1 cellular context compared by ENCODE assay signal in the genomic region with DNA sequence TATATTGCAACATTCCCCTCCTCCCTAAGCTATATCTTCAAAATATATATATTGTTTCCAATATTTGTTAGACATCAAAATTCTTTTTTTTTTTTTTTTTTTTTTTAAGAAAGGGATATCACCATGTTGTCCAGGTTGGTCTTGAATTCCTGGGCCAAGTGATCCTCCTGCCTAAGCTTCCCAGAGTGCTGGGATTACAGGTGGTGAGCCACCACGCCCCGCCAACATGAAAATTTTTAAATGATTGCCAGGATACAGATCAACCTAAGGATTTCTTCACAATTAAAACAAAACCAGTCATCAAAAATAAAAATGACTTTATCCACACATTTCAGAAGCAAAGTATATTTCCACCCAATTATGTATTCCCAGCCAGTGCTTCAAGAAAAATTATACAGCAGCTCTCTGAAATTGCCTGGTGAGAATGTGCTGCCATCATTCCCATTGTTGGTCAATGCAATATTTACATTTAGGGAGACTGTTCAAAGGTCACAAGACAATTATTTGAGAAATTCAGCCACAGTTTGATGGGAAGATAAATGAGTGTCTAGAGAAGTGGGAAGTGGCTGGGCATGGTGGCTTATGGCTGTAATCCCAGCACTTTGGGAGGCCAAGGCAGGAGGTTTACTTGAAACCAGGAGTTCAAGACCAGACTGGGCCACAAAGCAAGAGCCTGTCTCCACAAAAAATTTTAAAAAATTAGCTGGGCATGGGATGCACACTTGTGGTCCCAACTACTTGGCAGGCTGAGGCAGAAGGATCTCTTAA.
TF ChIP-seq lines count a peak whose summit lies in the region.

No MANE protein-coding gene starts in this region.

TF ChIP-seq in A549, 52 proteins besides CTCF, POLR2A, EP300 and RAD21 (continued from another document):
- TF ChIP-seq KDM1A (IDR thresholded peaks at IDR 0.05; ENCODE audit: low read depth) (no peak), FOXS1 (CRISPR knock-in tag; IDR thresholded peaks at IDR 0.05) (peak; percentile 93), HOXB5 (CRISPR knock-in tag; IDR thresholded peaks at IDR 0.05) (peak; percentile 99), ATOH8 (CRISPR knock-in tag; IDR thresholded peaks at IDR 0.05; ENCODE audit: low read depth) (peak; percentile 70), EHMT2 (IDR thresholded peaks at IDR 0.05; ENCODE audit: low read depth) (no peak), PHF8 (IDR thresholded peaks at IDR 0.05; ENCODE audit: borderline replicate concordance, low read depth) (no peak), CEBPB (IDR thresholded peaks at IDR 0.05) (peak; percentile 92 to 99), NR3C1 (IDR thresholded peaks at IDR 0.05) (no peak), NPAS2 (CRISPR knock-in tag; IDR thresholded peaks at IDR 0.05; ENCODE audit: borderline replicate concordance) (no peak), CHD4 (IDR thresholded peaks at IDR 0.05; ENCODE audit: borderline replicate concordance) (no peak), MYC (IDR thresholded peaks at IDR 0.05; ENCODE audit: borderline replicate concordance, low read length) (no peak), ZC3H11A (IDR thresholded peaks at IDR 0.05) (no peak), BHLHE40 (IDR thresholded peaks at IDR 0.05; ENCODE audit: low read depth, low read length) (no peak), RFX5 (IDR thresholded peaks at IDR 0.05) (no peak), POLR2AphosphoS2 (conservative IDR thresholded peaks at IDR 0.05; ENCODE audit: low read length) (no peak), HOXA7 (CRISPR knock-in tag; IDR thresholded peaks at IDR 0.05) (no peak), ZFP36 (IDR thresholded peaks at IDR 0.05; ENCODE audit: borderline replicate concordance, partially characterized antibody) (no peak), ZSCAN20 (CRISPR knock-in tag; IDR thresholded peaks at IDR 0.05) (0 out of 2 replicates have a peak, but pooled peaks have one; percentile 47), SREBF2 (IDR thresholded peaks at IDR 0.05) (no peak), CBX8 (IDR thresholded peaks at IDR 0.05) (no peak), FOSB (CRISPR knock-in tag; IDR thresholded peaks at IDR 0.05) (peak; percentile 34; the same call in 1 of the 2 replicates), FOSL2 (IDR thresholded peaks at IDR 0.05) (no peak), FOSL2 (CRISPR knock-in tag; IDR thresholded peaks at IDR 0.05) (peak; percentile 87), MAFK (IDR thresholded peaks at IDR 0.05; ENCODE audit: partially characterized antibody) (peak; percentile 76), TP53 (CRISPR knock-in tag; IDR thresholded peaks at IDR 0.05) (peak; percentile 43; the same call in 1 of the 2 replicates), SMC3 (IDR thresholded peaks at IDR 0.05) (peak; percentile 77), CHD2 (IDR thresholded peaks at IDR 0.05; ENCODE audit: low read length, partially characterized antibody) (peak; percentile 35), JUNB (IDR thresholded peaks at IDR 0.05) (peak; percentile 77), ESRRA (IDR thresholded peaks at IDR 0.05; ENCODE audit: borderline replicate concordance, low read length) (no peak; the same call in 1 of the 2 replicates), HEYL (CRISPR knock-in tag; IDR thresholded peaks at IDR 0.05) (peak; percentile 63)
- TF ChIP-seq, protein P1, sequence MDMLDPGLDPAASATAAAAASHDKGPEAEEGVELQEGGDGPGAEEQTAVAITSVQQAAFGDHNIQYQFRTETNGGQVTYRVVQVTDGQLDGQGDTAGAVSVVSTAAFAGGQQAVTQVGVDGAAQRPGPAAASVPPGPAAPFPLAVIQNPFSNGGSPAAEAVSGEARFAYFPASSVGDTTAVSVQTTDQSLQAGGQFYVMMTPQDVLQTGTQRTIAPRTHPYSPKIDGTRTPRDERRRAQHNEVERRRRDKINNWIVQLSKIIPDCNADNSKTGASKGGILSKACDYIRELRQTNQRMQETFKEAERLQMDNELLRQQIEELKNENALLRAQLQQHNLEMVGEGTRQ (IDR thresholded peaks at IDR 0.05) = no peak
- TF ChIP-seq, protein P2, sequence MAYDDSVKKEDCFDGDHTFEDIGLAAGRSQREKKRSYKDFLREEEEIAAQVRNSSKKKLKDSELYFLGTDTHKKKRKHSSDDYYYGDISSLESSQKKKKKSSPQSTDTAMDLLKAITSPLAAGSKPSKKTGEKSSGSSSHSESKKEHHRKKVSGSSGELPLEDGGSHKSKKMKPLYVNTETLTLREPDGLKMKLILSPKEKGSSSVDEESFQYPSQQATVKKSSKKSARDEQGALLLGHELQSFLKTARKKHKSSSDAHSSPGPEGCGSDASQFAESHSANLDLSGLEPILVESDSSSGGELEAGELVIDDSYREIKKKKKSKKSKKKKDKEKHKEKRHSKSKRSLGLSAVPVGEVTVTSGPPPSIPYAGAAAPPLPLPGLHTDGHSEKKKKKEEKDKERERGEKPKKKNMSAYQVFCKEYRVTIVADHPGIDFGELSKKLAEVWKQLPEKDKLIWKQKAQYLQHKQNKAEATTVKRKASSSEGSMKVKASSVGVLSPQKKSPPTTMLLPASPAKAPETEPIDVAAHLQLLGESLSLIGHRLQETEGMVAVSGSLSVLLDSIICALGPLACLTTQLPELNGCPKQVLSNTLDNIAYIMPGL (CRISPR knock-in tag; IDR thresholded peaks at IDR 0.05; ENCODE audit: borderline replicate concordance) = no peak
- TF ChIP-seq, protein P3, sequence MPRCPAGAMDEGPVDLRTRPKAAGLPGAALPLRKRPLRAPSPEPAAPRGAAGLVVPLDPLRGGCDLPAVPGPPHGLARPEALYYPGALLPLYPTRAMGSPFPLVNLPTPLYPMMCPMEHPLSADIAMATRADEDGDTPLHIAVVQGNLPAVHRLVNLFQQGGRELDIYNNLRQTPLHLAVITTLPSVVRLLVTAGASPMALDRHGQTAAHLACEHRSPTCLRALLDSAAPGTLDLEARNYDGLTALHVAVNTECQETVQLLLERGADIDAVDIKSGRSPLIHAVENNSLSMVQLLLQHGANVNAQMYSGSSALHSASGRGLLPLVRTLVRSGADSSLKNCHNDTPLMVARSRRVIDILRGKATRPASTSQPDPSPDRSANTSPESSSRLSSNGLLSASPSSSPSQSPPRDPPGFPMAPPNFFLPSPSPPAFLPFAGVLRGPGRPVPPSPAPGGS (IDR thresholded peaks at IDR 0.05) = peak; percentile 91; the same call in 2 of the 3 replicates
- TF ChIP-seq, protein P4, sequence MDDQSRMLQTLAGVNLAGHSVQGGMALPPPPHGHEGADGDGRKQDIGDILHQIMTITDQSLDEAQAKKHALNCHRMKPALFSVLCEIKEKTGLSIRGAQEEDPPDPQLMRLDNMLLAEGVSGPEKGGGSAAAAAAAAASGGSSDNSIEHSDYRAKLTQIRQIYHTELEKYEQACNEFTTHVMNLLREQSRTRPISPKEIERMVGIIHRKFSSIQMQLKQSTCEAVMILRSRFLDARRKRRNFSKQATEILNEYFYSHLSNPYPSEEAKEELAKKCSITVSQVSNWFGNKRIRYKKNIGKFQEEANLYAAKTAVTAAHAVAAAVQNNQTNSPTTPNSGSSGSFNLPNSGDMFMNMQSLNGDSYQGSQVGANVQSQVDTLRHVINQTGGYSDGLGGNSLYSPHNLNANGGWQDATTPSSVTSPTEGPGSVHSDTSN (IDR thresholded peaks at IDR 0.05) = peak; percentile 87
